ENCODE assay signal across 14 cellular contexts in the genomic region with DNA sequence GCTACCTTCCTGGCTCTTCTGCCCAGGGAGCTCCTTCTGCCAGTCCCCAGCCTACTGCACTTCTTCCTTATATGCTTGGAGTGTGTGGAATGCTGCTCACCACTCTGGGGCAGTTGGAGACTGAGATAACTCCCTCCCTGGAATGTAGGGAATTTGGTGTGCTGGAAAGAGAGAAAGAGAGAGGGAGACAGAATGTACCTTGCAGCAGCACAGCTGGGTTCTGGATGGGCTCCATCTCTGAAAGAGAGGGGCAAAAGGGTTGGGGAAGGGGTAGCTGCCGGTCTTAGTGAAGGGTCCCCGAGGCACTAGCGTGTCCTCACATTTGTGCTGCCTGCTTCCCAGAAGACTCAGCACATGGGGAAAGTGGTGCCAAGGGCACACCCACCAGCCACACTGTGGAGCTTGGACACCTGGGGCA. TPM values are rescaled to one million over a fixed set of nuclear protein-coding genes. Genes with fewer than 3 reads are reported as not detected.
DNase-seq lines count a peak whose midpoint lies in the region; ATAC-seq and TF ChIP-seq lines count a peak whose summit lies in the region.
"Had no signal": no experiment of that assay in that cellular context is flagged by ENCODE, and none has a peak within 500 bp of the region (broad histone marks: within the 10 kb centered on the region; RNA-seq: fewer than 3 reads in every experiment).

No MANE protein-coding gene starts in this region.

- intact Hi-C loops in lower lobe of right lung (cut with DNase I) = no loop called here

- ATAC-seq in lower lobe of right lung (peak; percentile 77 to 81), GM21529 (IDR thresholded peaks at IDR 0.05; ENCODE audit: unreplicated experiment) (no peak), HG02973 (IDR thresholded peaks at IDR 0.05; ENCODE audit: unreplicated experiment) (no peak), GM19395 (IDR thresholded peaks at IDR 0.05; ENCODE audit: unreplicated experiment) (no peak)

- H3K27me3 ChIP-seq in HUES6 (ENCODE audit: control insufficient read depth, insufficient read depth, low read length) (no peaks in the 10 kb centered on the region), lower lobe of right lung (ENCODE audit: low read depth) (no peaks in the 10 kb centered on the region)
- H3K27me3 ChIP-seq: colonic mucosa, vagina had no signal

- peaks cover 41% of the 10 kb centered on the region for H3K36me3 ChIP-seq in HUES6 (ENCODE audit: control insufficient read depth, insufficient read depth, low read length)
- H3K36me3 ChIP-seq in lower lobe of right lung = no peaks in the 10 kb centered on the region
- H3K36me3 ChIP-seq: colonic mucosa, neutrophil, vagina had no signal

- DNase-seq in ACHN (peak; percentile 57), T47D (ENCODE audit: low read depth in 1 of 2, low spot score in 1 of 2) (peak; percentile 50 to 93), lower lobe of right lung (no peak), nucleus accumbens (lab: John Stamatoyannopoulos, UW) (no peak)
- DNase-seq: C1 segment of cervical spinal cord, colonic mucosa, hippocampal formation had no signal

- peaks cover 56% of the 10 kb centered on the region for H3K4me1 ChIP-seq in HUES6 (ENCODE audit: control insufficient read depth, insufficient read depth, low read length)
- H3K4me1 ChIP-seq in lower lobe of right lung = peaks cover 19% of the 10 kb centered on the region
- H3K4me1 ChIP-seq: colonic mucosa had no signal

- H3K9ac ChIP-seq in HUES6 (ENCODE audit: low read length) = peak overlapping the region; percentile 37

- TF ChIP-seq CTCF in lower lobe of right lung (IDR thresholded peaks at IDR 0.05) = no peak

- H3K4me3 ChIP-seq in HUES6 (ENCODE audit: low read depth, low read length) (no peak overlapping the region; the same call in 1 of the 2 replicates), lower lobe of right lung (no peak overlapping the region)
- H3K4me3 ChIP-seq: colonic mucosa, vagina had no signal

- in situ Hi-C loops in ACHN (cut with HindIII; ENCODE audit: low pct_ligation_motif_present, low pct_unique_long_range_greater_than_20kb, low sequenced_read_pairs) (no loop called here), T47D (cut with HindIII; ENCODE audit: low pct_unique_long_range_greater_than_20kb, low sequenced_read_pairs) (no loop called here)

- H3K9me3 ChIP-seq in HUES6 (ENCODE audit: control insufficient read depth, insufficient read depth, low read depth, low read length) (0 out of 2 replicates have a peak, but pooled peaks cover under 1% of the 10 kb centered on the region), lower lobe of right lung (no peaks in the 10 kb centered on the region)
- H3K9me3 ChIP-seq: colonic mucosa, neutrophil, vagina had no signal

- H3K27ac ChIP-seq in HUES6 (ENCODE audit: low read depth, low read length) (peak overlapping the region; percentile 41; the same call in 1 of the 2 replicates), lower lobe of right lung (peak overlapping the region; percentile 20)
- H3K27ac ChIP-seq: colonic mucosa, neutrophil, vagina, VCaP had no signal

RNA-seq across cellular contexts. Expression of a gene that starts 40.2 kb away (rescaled TPM):
- total RNA-seq in lower lobe of right lung = 80.9 TPM

Comparison
In these comparisons a context has a peak if more than half of its experiments do, and no peak if none do; other contexts are left out.
1. DNase-seq: peak in ACHN (single experiment) and T47D (2 of 2); none in lower lobe of right lung (single experiment) and nucleus accumbens (0 of 56).
2. ATAC-seq: peak in lower lobe of right lung (2 of 2); none in GM21529 (single experiment), HG02973 (single experiment) and GM19395 (single experiment).